In genomic region chr1:35851175-35851869, GRCh38 we compare ENCODE assay signal across 10 cellular contexts. TPM values are rescaled to one million over a fixed set of nuclear protein-coding genes. Genes with fewer than 3 reads are reported as not detected.
DNase-seq lines count a peak whose midpoint lies in the region; ATAC-seq and TF ChIP-seq lines count a peak whose summit lies in the region.
"Had no signal": no experiment of that assay in that cellular context is flagged by ENCODE, and none has a peak within 500 bp of the region (broad histone marks: within the 10 kb centered on the region; RNA-seq: fewer than 3 reads in every experiment).

No MANE protein-coding gene starts in this region.

- H3K27ac ChIP-seq in fibroblast of lung (ENCODE audit: insufficient read depth, low read length) (no peak overlapping the region), tibial artery (peak overlapping the region; percentile 59 to 77)

- H4K20me1 ChIP-seq in fibroblast of lung (ENCODE audit: control insufficient read depth, extremely low read depth, insufficient read depth, low read length) = peaks cover 2% of the 10 kb centered on the region

- DNase-seq in adipocyte (ENCODE audit: low read depth) (peak; percentile 83), fibroblast of lung (ENCODE audit: low read depth in 2 of 2) (peak; percentile 75 to 87), middle frontal gyrus (ENCODE audit: extremely low spot score, low spot score) (peak; percentile 62), tibial artery (no peak), NOMO-1 (lab: John Stamatoyannopoulos, UW; ENCODE audit: unreplicated experiment in 2 of 2) (no peak), amniotic stem cell (lab: John Stamatoyannopoulos, UW) (no peak)
- DNase-seq: left colon, NCI-H345 had no signal

- H3K36me3 ChIP-seq in adipocyte (ENCODE audit: control insufficient read depth, insufficient read depth, low read length, severe bottlenecking) = peaks cover 49% of the 10 kb centered on the region
- peaks cover 3% of the 10 kb centered on the region for H3K36me3 ChIP-seq in fibroblast of lung (ENCODE audit: control insufficient read depth, insufficient read depth, low read length)
- H3K36me3 ChIP-seq in tibial artery = peaks cover 5 to 49% (median 30%) of the 10 kb centered on the region in 3 donors

- no peak overlapping the region for H3K4me2 ChIP-seq in fibroblast of lung (ENCODE audit: extremely low read depth, insufficient read depth, low read length)

- H3K27me3 ChIP-seq in adipocyte (replicated peaks; ENCODE audit: control insufficient read depth, insufficient read depth, low read length) (no peaks in the 10 kb centered on the region), fibroblast of lung (ENCODE audit: control insufficient read depth, insufficient read depth, low read length) (no peaks in the 10 kb centered on the region), tibial artery (no peaks in the 10 kb centered on the region)

- ATAC-seq in HG03342 (IDR thresholded peaks at IDR 0.05; ENCODE audit: unreplicated experiment) = no peak
- ATAC-seq: esophagus mucosa had no signal

- intact Hi-C loops in tibial artery (cut with DNase I; ENCODE audit: low total_unique reads) = no loop called here

- no peak for TF ChIP-seq CTCF in fibroblast of lung (conservative IDR thresholded peaks at IDR 0.05 in 1 of 2, IDR thresholded peaks at IDR 0.05 in 1 of 2; ENCODE audit: low read depth in 1 of 2, low read length in 2 of 2)
- no peak for TF ChIP-seq CTCF in tibial artery (IDR thresholded peaks at IDR 0.05)

- no peak overlapping the region for H2AFZ ChIP-seq in fibroblast of lung (ENCODE audit: low read length)

- no peak overlapping the region for H3K4me3 ChIP-seq in adipocyte (ENCODE audit: low read length)
- no peak overlapping the region for H3K4me3 ChIP-seq in fibroblast of lung (replicated peaks in 1 of 4; ENCODE audit: control extremely low read depth in 1 of 4, insufficient read depth in 1 of 4, low read depth in 3 of 4, low read length in 4 of 4)
- H3K4me3 ChIP-seq in tibial artery = no peak overlapping the region

- H3K9me3 ChIP-seq in adipocyte (ENCODE audit: control insufficient read depth, low read length) = no peaks in the 10 kb centered on the region
- no peaks in the 10 kb centered on the region for H3K9me3 ChIP-seq in fibroblast of lung (ENCODE audit: control insufficient read depth, insufficient read depth, low read depth, low read length)
- H3K9me3 ChIP-seq in tibial artery = no peaks in the 10 kb centered on the region

- H3K9ac ChIP-seq in adipocyte (ENCODE audit: low read length) (no peak overlapping the region), fibroblast of lung (ENCODE audit: insufficient read depth, low read length) (no peak overlapping the region)

- H3K4me1 ChIP-seq in adipocyte (ENCODE audit: control insufficient read depth, insufficient read depth, low read length) = peaks cover 16% of the 10 kb centered on the region
- no peaks in the 10 kb centered on the region for H3K4me1 ChIP-seq in fibroblast of lung (ENCODE audit: control insufficient read depth, extremely low read depth, insufficient read depth, low read length)
- peaks cover 0 to 50% (median 19%) of the 10 kb centered on the region in 4 donors for H3K4me1 ChIP-seq in tibial artery

- no peaks in the 10 kb centered on the region for H3K79me2 ChIP-seq in fibroblast of lung (ENCODE audit: control insufficient read depth, insufficient read depth, low read length)

RNA-seq across cellular contexts. Expression of gene AGO1, which starts 31.7 kb away (rescaled TPM):
- total RNA-seq in fibroblast of lung = 6.9 and 7.6 TPM in 2 replicates
- 12.8 and 17.5 TPM in 2 replicates for polyA plus RNA-seq in fibroblast of lung
- 11.5 and 11.7 TPM in 2 replicates for polyA plus RNA-seq in fibroblast of lung (2012)
- polyA minus RNA-seq in fibroblast of lung (ENCODE audit: low replicate concordance) = 53.6 and 74.9 TPM in 2 replicates

RNA-seq across cellular contexts. Expression of gene AGO4, which starts 43.5 kb away (rescaled TPM):
- total RNA-seq in fibroblast of lung = 20.8 and 25.6 TPM in 2 replicates
- polyA plus RNA-seq in fibroblast of lung = 6.3 and 10.2 TPM in 2 replicates
- 5.8 and 7.5 TPM in 2 replicates for polyA plus RNA-seq in fibroblast of lung (2012)
- 21.1 and 27.5 TPM in 2 replicates for polyA minus RNA-seq in fibroblast of lung (ENCODE audit: low replicate concordance)

Comparison
In these comparisons a context has a peak if more than half of its experiments do, and no peak if none do; other contexts are left out.
1. DNase-seq: peak in adipocyte (single experiment), fibroblast of lung (2 of 2) and middle frontal gyrus (single experiment); none in tibial artery (0 of 2), NOMO-1 (0 of 2) and amniotic stem cell (single experiment).